Comparison of ENCODE assay signal across 14 cellular contexts in the genomic region with DNA sequence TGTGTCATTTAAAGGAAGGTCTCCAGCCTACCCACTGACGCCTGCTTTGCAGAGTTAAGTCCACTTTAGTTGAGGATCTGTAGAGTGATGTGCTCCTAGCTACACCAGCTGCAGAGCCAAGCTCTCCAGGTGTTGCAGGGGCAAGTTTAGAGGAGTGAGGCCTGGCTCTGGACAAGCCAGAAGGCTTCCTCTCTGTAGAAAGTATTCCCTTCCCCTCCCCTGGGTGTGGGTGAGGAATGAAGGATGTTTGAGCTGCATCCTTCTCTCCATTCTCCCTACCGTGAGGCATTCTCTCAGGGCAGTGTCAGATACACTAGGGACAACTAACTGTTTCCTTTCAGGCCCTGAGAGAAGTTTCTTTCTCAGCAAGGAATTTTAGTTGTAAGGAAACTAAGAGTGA.
DNase-seq lines count a peak whose midpoint lies in the region; ATAC-seq and FAIRE-seq lines count a peak whose summit lies in the region.
"Had no signal": no experiment of that assay in that cellular context is flagged by ENCODE, and none has a peak within 500 bp of the region (broad histone marks: within the 10 kb centered on the region; RNA-seq: fewer than 3 reads in every experiment).

No MANE protein-coding gene starts in this region.

- H3K27ac Mint-ChIP-seq in T-helper 17 cell, result peak overlapping the region; percentile 93
- H3K27ac Mint-ChIP-seq in immature natural killer cell, result peak overlapping the region in 5 of 6 donors; percentile 12 to 71 (median 32)
- peak overlapping the region; percentile 37 for H3K27ac Mint-ChIP-seq in stimulated activated naive B cell treated with anti-CD40 and anti-IgM and Interleukin-4, amounts not matched to agents 10 μg/mL and 1 μg/mL and 100 μg/mL, for 72 hours
- H3K27ac Mint-ChIP-seq: activated CD4-positive, alpha-beta T cell treated with anti-CD3 and anti-CD28 coated beads for 36 hours had no signal

- no peak overlapping the region for H3K4me3 ChIP-seq in GM23248

- FAIRE-seq in GM19239 (lab: Jason Lieb, UNC), result peak; percentile 61

- H3K27me3 ChIP-seq in GM23248 (replicated peaks; ENCODE audit: insufficient read depth), result no peaks in the 10 kb centered on the region

- H3K9ac ChIP-seq in GM23248, result no peak overlapping the region

- H3K4me3 Mint-ChIP-seq in T-helper 17 cell (no peak overlapping the region), immature natural killer cell (peak overlapping the region in 1 of 5 donors; percentile 41)
- no peak overlapping the region for H3K4me3 Mint-ChIP-seq in stimulated activated naive B cell treated with anti-CD40 and anti-IgM and Interleukin-4, amounts not matched to agents 10 μg/mL and 1 μg/mL and 100 μg/mL, for 72 hours
- H3K4me3 Mint-ChIP-seq: activated CD4-positive, alpha-beta T cell treated with anti-CD3 and anti-CD28 coated beads for 36 hours had no signal

- H3K9me2 ChIP-seq in GM23248 (ENCODE audit: insufficient read depth), result no peaks in the 10 kb centered on the region

- no peak overlapping the region for H2AFZ ChIP-seq in GM23248

- H3K4me2 ChIP-seq in GM23248 (ENCODE audit: unreplicated experiment), result no peak overlapping the region

- H3K9me3 Mint-ChIP-seq in immature natural killer cell, result no peaks in the 10 kb centered on the region
- no peaks in the 10 kb centered on the region for H3K9me3 Mint-ChIP-seq in stimulated activated naive B cell treated with anti-CD40 and anti-IgM and Interleukin-4, amounts not matched to agents 10 μg/mL and 1 μg/mL and 100 μg/mL, for 72 hours

- H3K4me1 Mint-ChIP-seq in T-helper 17 cell, result peaks cover 66% of the 10 kb centered on the region
- peaks cover 67 to 81% of the 10 kb centered on the region in 2 donors for H3K4me1 Mint-ChIP-seq in immature natural killer cell
- peaks cover 48 to 83% of the 10 kb centered on the region in 2 donors for H3K4me1 Mint-ChIP-seq in stimulated activated naive B cell treated with anti-CD40 and anti-IgM and Interleukin-4, amounts not matched to agents 10 μg/mL and 1 μg/mL and 100 μg/mL, for 72 hours

- H3K36me3 ChIP-seq in GM23248 (ENCODE audit: low read depth), result no peaks in the 10 kb centered on the region

- no peak overlapping the region for H3K27ac ChIP-seq in GM23248

- ATAC-seq in T-helper 17 cell, result no peak
- no peak for ATAC-seq in stimulated activated naive B cell treated with anti-CD40 and anti-IgM and Interleukin-4, amounts not matched to agents 10 μg/mL and 1 μg/mL and 100 μg/mL, for 72 hours (replicated peaks)
- ATAC-seq: activated CD4-positive, alpha-beta T cell treated with anti-CD3 and anti-CD28 coated beads for 36 hours had no signal

- H4K20me1 ChIP-seq in GM23248 (ENCODE audit: insufficient read depth), result no peaks in the 10 kb centered on the region

- no peaks in the 10 kb centered on the region for H3K9me3 ChIP-seq in T-helper 17 cell (ENCODE audit: control insufficient read depth, low read length, poor library complexity, severe bottlenecking)
- no peaks in the 10 kb centered on the region for H3K9me3 ChIP-seq in GM23248 (ENCODE audit: low read depth)

- DNase-seq in GM19239 (ENCODE audit: insufficient read length, low spot score) (no peak), T-helper 17 cell (no peak), immature natural killer cell (no peak), GM23248 (no peak), Kasumi-1 (lab: John Stamatoyannopoulos, UW) (no peak), activated gamma-delta T cell (lab: John Stamatoyannopoulos, UW) (no peak), SHP77 (lab: John Stamatoyannopoulos, UW) (no peak)
- no peak for DNase-seq in stimulated activated naive B cell treated with anti-CD40 and anti-IgM and Interleukin-4, amounts not matched to agents 10 μg/mL and 1 μg/mL and 100 μg/mL, for 72 hours
- DNase-seq: activated CD4-positive, alpha-beta T cell treated with anti-CD3 and anti-CD28 coated beads for 36 hours; activated effector memory CD4-positive, alpha-beta T cell treated with anti-CD3 and anti-CD28 coated beads, Interleukin-2, amount 50 U/mL, for 16 hours; cortex of kidney; DMS153; NCI-H1092; NCI-H526 had no signal

- peaks cover 7% of the 10 kb centered on the region; the same call in 1 of the 2 replicates for H3F3A ChIP-seq in GM23248 (ENCODE audit: insufficient read depth)

- peaks cover 16% of the 10 kb centered on the region for H3K36me3 Mint-ChIP-seq in T-helper 17 cell (ENCODE audit: low read depth)
- peaks cover 2 to 8% (median 7%) of the 10 kb centered on the region in 3 donors for H3K36me3 Mint-ChIP-seq in immature natural killer cell
- H3K36me3 Mint-ChIP-seq in stimulated activated naive B cell treated with anti-CD40 and anti-IgM and Interleukin-4, amounts not matched to agents 10 μg/mL and 1 μg/mL and 100 μg/mL, for 72 hours, result peaks cover 36 to 54% of the 10 kb centered on the region in 2 donors

- in situ Hi-C loops in GM23248 (cut with MboI), result no loop called here

- peaks cover 10% of the 10 kb centered on the region for H3K4me1 ChIP-seq in GM23248 (ENCODE audit: insufficient read depth)

- peaks cover 32% of the 10 kb centered on the region for H3K79me2 ChIP-seq in GM23248 (ENCODE audit: insufficient read depth)

- WGBS in GM23248 (ENCODE audit: low coverage in 1 of 2, low lambda C conversion rate in 2 of 2, missing lambda C conversion rate in 2 of 2), 2 experiments, result 98 to 100% methylated on average over 2 of the region's 2 CpGs

- no peaks in the 10 kb centered on the region for H3K27me3 Mint-ChIP-seq in T-helper 17 cell
- H3K27me3 Mint-ChIP-seq in immature natural killer cell (ENCODE audit: low read depth in 3 of 3), result peaks cover 0 to 5% (median 0%) of the 10 kb centered on the region in 3 donors
- H3K27me3 Mint-ChIP-seq in stimulated activated naive B cell treated with anti-CD40 and anti-IgM and Interleukin-4, amounts not matched to agents 10 μg/mL and 1 μg/mL and 100 μg/mL, for 72 hours, result no peaks in the 10 kb centered on the region
- H3K27me3 Mint-ChIP-seq: activated CD4-positive, alpha-beta T cell treated with anti-CD3 and anti-CD28 coated beads for 36 hours had no signal

Comparison
In these comparisons a context has a peak if more than half of its experiments do, and no peak if none do; other contexts are left out.
1. H3K27ac Mint-ChIP-seq: peak in every context shown above with its lines; median percentile 93 in T-helper 17 cell; 37 in stimulated activated naive B cell treated with anti-CD40 and anti-IgM and Interleukin-4, amounts not matched to agents 10 μg/mL and 1 μg/mL and 100 μg/mL, for 72 hours; 32 in immature natural killer cell.